ENCODE assay signal across 16 cellular contexts in the genomic region with DNA sequence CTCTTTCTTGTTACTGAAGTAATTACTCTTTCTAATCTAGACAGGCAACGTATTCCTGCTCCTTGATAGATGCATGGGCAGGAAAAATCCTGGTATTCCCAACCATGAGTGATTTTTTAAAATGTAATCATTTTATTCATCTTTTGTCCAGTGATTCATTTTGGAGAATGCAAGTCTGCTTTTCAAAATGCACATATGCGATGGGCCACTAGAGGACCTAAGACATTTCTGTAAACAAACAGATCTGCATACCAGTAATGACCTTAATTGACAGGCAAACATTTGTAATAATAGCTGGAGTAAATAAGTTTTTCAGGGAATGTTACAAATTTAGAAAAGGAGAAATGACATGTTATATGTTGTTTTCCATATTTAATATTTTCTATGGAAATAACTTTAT.
DNase-seq lines count a peak whose midpoint lies in the region; ATAC-seq and TF ChIP-seq lines count a peak whose summit lies in the region.
"Had no signal": no experiment of that assay in that cellular context is flagged by ENCODE, and none has a peak within 500 bp of the region (broad histone marks: within the 10 kb centered on the region; RNA-seq: fewer than 3 reads in every experiment).

No MANE protein-coding gene starts in this region.

- peaks cover 7% of the 10 kb centered on the region for H3K36me3 Mint-ChIP-seq in endodermal cell (ENCODE audit: low read depth)
- H3K36me3 Mint-ChIP-seq: activated CD4-positive, alpha-beta memory T cell treated with anti-CD3 and anti-CD28 coated beads for 36 hours had no signal

- CTCF ChIA-PET in SK-N-SH (lab: Yijun Ruan, JAX): no interaction called here

- H4K20me1 ChIP-seq in SK-N-SH (ENCODE audit: insufficient read depth): no peaks in the 10 kb centered on the region

- POLR2A ChIA-PET in SK-N-SH (lab: Yijun Ruan, JAX): interaction anchor here (0.6 kb wide), 1 partner anchor 221 kb away, joined by 3 read pairs; no protein-coding TSS in a partner anchor

- no peak overlapping the region for H3K27ac Mint-ChIP-seq in endodermal cell
- H3K27ac Mint-ChIP-seq: activated CD4-positive, alpha-beta memory T cell treated with anti-CD3 and anti-CD28 coated beads for 36 hours had no signal

- no peaks in the 10 kb centered on the region for H3K9me2 ChIP-seq in SK-N-SH

- WGBS in SK-N-SH (ENCODE audit: low lambda C conversion rate): 18% methylated on average over 2 of the region's 2 CpGs
- WGBS in endodermal cell (ENCODE audit: insufficient coverage in 1 of 2, insufficient read length in 1 of 2), 2 experiments: 100% methylated on average over 2 of the region's 2 CpGs; no CpG with 5 or more reads in 1 of the 2 experiments

- H3K27me3 ChIP-seq in SK-N-SH (ENCODE audit: insufficient read depth) (no peaks in the 10 kb centered on the region), endodermal cell (ENCODE audit: control insufficient read depth, insufficient read depth, low read length, poor library complexity, severe bottlenecking) (no peaks in the 10 kb centered on the region), MG63 (no peaks in the 10 kb centered on the region)
- H3K27me3 ChIP-seq: gastrocnemius medialis, testis had no signal

- H3K27ac ChIP-seq in SK-N-SH (ENCODE audit: low read depth in 2 of 2, low read length in 1 of 2) (no peak overlapping the region), endodermal cell (ENCODE audit: low read depth, low read length) (no peak overlapping the region)
- H3K27ac ChIP-seq: gastrocnemius medialis, testis had no signal

- no peaks in the 10 kb centered on the region for H3K9me3 Mint-ChIP-seq in endodermal cell

- H3K4me3 ChIP-seq in SK-N-SH (ENCODE audit: low read depth in 2 of 2, low read length in 1 of 2): no peak overlapping the region
- H3K4me3 ChIP-seq in endodermal cell (ENCODE audit: low read length): no peak overlapping the region
- no peak overlapping the region for H3K4me3 ChIP-seq in retinal pigment epithelial cell (ENCODE audit: low read length)
- no peak overlapping the region for H3K4me3 ChIP-seq in MG63
- H3K4me3 ChIP-seq: gastrocnemius medialis, testis had no signal

- no peak for TF ChIP-seq EP300 in SK-N-SH (IDR thresholded peaks at IDR 0.05; ENCODE audit: borderline replicate concordance in 1 of 2, low read depth in 1 of 2, low read length in 1 of 2)

- no peak overlapping the region for H3K4me3 Mint-ChIP-seq in endodermal cell
- H3K4me3 Mint-ChIP-seq: activated CD4-positive, alpha-beta memory T cell treated with anti-CD3 and anti-CD28 coated beads for 36 hours had no signal

- no peaks in the 10 kb centered on the region for H3K79me2 ChIP-seq in SK-N-SH (ENCODE audit: insufficient read depth)

- H3K27me3 Mint-ChIP-seq in endodermal cell (ENCODE audit: insufficient read depth): no peaks in the 10 kb centered on the region
- H3K27me3 Mint-ChIP-seq: activated CD4-positive, alpha-beta memory T cell treated with anti-CD3 and anti-CD28 coated beads for 36 hours had no signal

- peaks cover 4% of the 10 kb centered on the region for H3K4me1 Mint-ChIP-seq in endodermal cell

- no peak for ATAC-seq in SK-N-SH treated with all-trans-retinoic acid at 6 μM for 48 hours
- ATAC-seq in GM19351 (IDR thresholded peaks at IDR 0.05; ENCODE audit: unreplicated experiment): no peak
- ATAC-seq: gastrocnemius medialis had no signal

- H3K4me1 ChIP-seq in SK-N-SH (ENCODE audit: control insufficient read depth in 1 of 2, insufficient read depth in 2 of 2, low read depth in 1 of 2, low read length in 1 of 2) (no peaks in the 10 kb centered on the region), endodermal cell (ENCODE audit: control insufficient read depth, insufficient read depth, low read length) (no peaks in the 10 kb centered on the region)
- H3K4me1 ChIP-seq: gastrocnemius medialis, testis had no signal

- TF ChIP-seq CTCF in SK-N-SH (IDR thresholded peaks at IDR 0.05) (peak; percentile 45), endodermal cell (conservative IDR thresholded peaks at IDR 0.05) (peak; percentile 24), retinal pigment epithelial cell (conservative IDR thresholded peaks at IDR 0.05; ENCODE audit: low read depth, low read length) (peak; percentile 39)

- no peaks in the 10 kb centered on the region for H3K36me3 ChIP-seq in SK-N-SH (replicated peaks in 1 of 2; ENCODE audit: control insufficient read depth in 1 of 2, insufficient read depth in 2 of 2, low read length in 1 of 2)
- no peaks in the 10 kb centered on the region for H3K36me3 ChIP-seq in endodermal cell (ENCODE audit: control insufficient read depth, insufficient read depth, low read length)
- H3K36me3 ChIP-seq in MG63: no peaks in the 10 kb centered on the region
- H3K36me3 ChIP-seq: gastrocnemius medialis had no signal

- H3K9ac ChIP-seq in SK-N-SH (no peak overlapping the region), endodermal cell (ENCODE audit: extremely low read depth, low read length, poor library complexity, severe bottlenecking) (no peak overlapping the region)

- H2AFZ ChIP-seq in SK-N-SH (ENCODE audit: low read depth): no peak overlapping the region

- no peak overlapping the region for H3K4me2 ChIP-seq in SK-N-SH

- TF ChIP-seq RAD21 in SK-N-SH (IDR thresholded peaks at IDR 0.05; ENCODE audit: low read length): peak; percentile 41; the same call in 1 of the 2 replicates

- no peaks in the 10 kb centered on the region for H3F3A ChIP-seq in SK-N-SH (replicated peaks; ENCODE audit: insufficient read depth)

- DNase-seq in SK-N-SH (peak; percentile 1), RKO (ENCODE audit: low spot score) (peak; percentile 31), endodermal cell (no peak), retinal pigment epithelial cell (ENCODE audit: low read depth) (no peak), iPS-NIHi11 (ENCODE audit: low spot score) (no peak), MG63 (no peak)
- DNase-seq: activated CD4-positive, alpha-beta memory T cell treated with anti-CD3 and anti-CD28 coated beads for 36 hours; effector CD8-positive, alpha-beta T cell; gastrocnemius medialis; islet precursor cell; NCI-H1092; NCI-H446; T-helper 9 cell; testis had no signal

- H3K9me3 ChIP-seq in SK-N-SH (no peaks in the 10 kb centered on the region), endodermal cell (ENCODE audit: control insufficient read depth, low read length) (no peaks in the 10 kb centered on the region), MG63 (no peaks in the 10 kb centered on the region)
- H3K9me3 ChIP-seq: gastrocnemius medialis, testis had no signal

TF ChIP-seq in SK-N-SH, 30 proteins besides CTCF, POLR2A, EP300 and RAD21:
- TF ChIP-seq CHD2 (IDR thresholded peaks at IDR 0.05; ENCODE audit: low read length, partially characterized antibody): no peak
- TF ChIP-seq JUND (IDR thresholded peaks at IDR 0.05): no peak
- no peak for TF ChIP-seq TCF12 (IDR thresholded peaks at IDR 0.05)
- TF ChIP-seq SMC3 (IDR thresholded peaks at IDR 0.05; ENCODE audit: low read depth, low read length): peak; percentile 11; the same call in 1 of the 2 replicates

TF ChIP-seq in SK-N-SH treated with all-trans-retinoic acid at 6 μM for 48 hours, 23 proteins besides CTCF, POLR2A, EP300 and RAD21:
- TF ChIP-seq PPARA (CRISPR knock-in tag; IDR thresholded peaks at IDR 0.05; ENCODE audit: borderline replicate concordance): no peak
- TF ChIP-seq, protein P1, sequence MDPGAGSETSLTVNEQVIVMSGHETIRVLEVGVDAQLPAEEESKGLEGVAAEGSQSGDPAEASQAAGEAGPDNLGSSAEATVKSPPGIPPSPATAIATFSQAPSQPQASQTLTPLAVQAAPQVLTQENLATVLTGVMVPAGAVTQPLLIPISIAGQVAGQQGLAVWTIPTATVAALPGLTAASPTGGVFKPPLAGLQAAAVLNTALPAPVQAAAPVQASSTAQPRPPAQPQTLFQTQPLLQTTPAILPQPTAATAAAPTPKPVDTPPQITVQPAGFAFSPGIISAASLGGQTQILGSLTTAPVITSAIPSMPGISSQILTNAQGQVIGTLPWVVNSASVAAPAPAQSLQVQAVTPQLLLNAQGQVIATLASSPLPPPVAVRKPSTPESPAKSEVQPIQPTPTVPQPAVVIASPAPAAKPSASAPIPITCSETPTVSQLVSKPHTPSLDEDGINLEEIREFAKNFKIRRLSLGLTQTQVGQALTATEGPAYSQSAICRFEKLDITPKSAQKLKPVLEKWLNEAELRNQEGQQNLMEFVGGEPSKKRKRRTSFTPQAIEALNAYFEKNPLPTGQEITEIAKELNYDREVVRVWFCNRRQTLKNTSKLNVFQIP (CRISPR knock-in tag; IDR thresholded peaks at IDR 0.05; ENCODE audit: borderline replicate concordance, low read depth): no peak
TF ChIP-seq in SK-N-SH treated with all-trans-retinoic acid at 6 μM for 48 hours: peak in this region for 0.

Comparison
In these comparisons a context has a peak if more than half of its experiments do, and no peak if none do; other contexts are left out.
1. DNase-seq: peak in SK-N-SH (single experiment) and RKO (single experiment); none in endodermal cell (single experiment), retinal pigment epithelial cell (single experiment), iPS-NIHi11 (single experiment) and MG63 (single experiment).
2. Peak in every context shown above with its lines, with median percentiles within 50 percentile points of each other: CTCF ChIP-seq.